In genomic region chr19:42401365-42402303, GRCh38 we compare ENCODE assay signal across 9 cellular contexts. TPM values are rescaled to one million over a fixed set of nuclear protein-coding genes. Genes with fewer than 3 reads are reported as not detected.
A peak's percentile ranks its signal among the peaks of the same experiment; 100 is the strongest.
DNase-seq lines count a peak whose midpoint lies in the region; ATAC-seq and TF ChIP-seq lines count a peak whose summit lies in the region.
"Had no signal": no experiment of that assay in that cellular context is flagged by ENCODE, and none has a peak within 500 bp of the region (broad histone marks: within the 10 kb centered on the region; RNA-seq: fewer than 3 reads in every experiment).

No MANE protein-coding gene starts in this region.

- peak overlapping the region; percentile 76 for H3K9ac ChIP-seq in Loucy (ENCODE audit: low read depth, low read length, poor library complexity, severe bottlenecking)

- H4K20me1 ChIP-seq in DOHH2 (ENCODE audit: control insufficient read depth, insufficient read depth, low read depth, low read length) (no peaks in the 10 kb centered on the region; the same call in 1 of the 2 replicates), Loucy (ENCODE audit: insufficient read depth, low read length, poor library complexity, severe bottlenecking) (no peaks in the 10 kb centered on the region)

- ATAC-seq in left cardiac atrium = peak; percentile 58 to 66
- no peak for ATAC-seq in GM21825 (IDR thresholded peaks at IDR 0.05; ENCODE audit: unreplicated experiment)

- peaks cover 2% of the 10 kb centered on the region; the same call in 1 of the 2 replicates for H3F3A ChIP-seq in DOHH2 (ENCODE audit: control insufficient read depth, insufficient read depth)
- no peaks in the 10 kb centered on the region for H3F3A ChIP-seq in Loucy (ENCODE audit: low read depth)

- TF ChIP-seq EP300 in transverse colon (IDR thresholded peaks at IDR 0.05; ENCODE audit: low read depth) = no peak

- DNase-seq in T follicular helper cell (ENCODE audit: low read depth) (peak; percentile 71), adrenal gland (peak; percentile 80 to 93 (median 85)), left cardiac atrium (peak; percentile 86), posterior cingulate gyrus (peak; percentile 58 to 96 (median 81)), transverse colon (peak; percentile 83)

- peak overlapping the region; percentile 99 for H3K4me2 ChIP-seq in DOHH2 (ENCODE audit: low read length)
- peak overlapping the region; percentile 89 for H3K4me2 ChIP-seq in Loucy (ENCODE audit: low read depth, low read length, poor library complexity, severe bottlenecking)

- H3K27me3 ChIP-seq in DOHH2 (ENCODE audit: control insufficient read depth, low read length) (no peaks in the 10 kb centered on the region), Loucy (ENCODE audit: insufficient read depth, low read length, poor library complexity, severe bottlenecking) (no peaks in the 10 kb centered on the region), adrenal gland (no peaks in the 10 kb centered on the region), transverse colon (no peaks in the 10 kb centered on the region)

- H2AFZ ChIP-seq in Loucy (ENCODE audit: low read length) = peak overlapping the region; percentile 85

- TF ChIP-seq CTCF in DOHH2 (IDR thresholded peaks at IDR 0.05; ENCODE audit: low read depth, low read length, poor library complexity, severe bottlenecking) (peak; percentile 88), Loucy (conservative IDR thresholded peaks at IDR 0.05; ENCODE audit: low read length) (peak; percentile 85), adrenal gland (IDR thresholded peaks at IDR 0.05) (peak; percentile 70 to 84 (median 76)), transverse colon (IDR thresholded peaks at IDR 0.05) (peak; percentile 71 to 89 (median 83))

- WGBS in adrenal gland, 4 donors = 0 to 2% (median 1%) methylated on average over 25 to 80 of the region's 80 CpGs
- 3% methylated on average over 9 to 55 of the region's 80 CpGs for WGBS in transverse colon (ENCODE audit: low coverage in 1 of 2), 2 donors

- H3K27ac ChIP-seq in DOHH2 (ENCODE audit: low read depth, low read length) (no peak overlapping the region; the same call in 1 of the 2 replicates), adrenal gland (peak overlapping the region in 4 of 5 donors; percentile 15 to 73 (median 50)), transverse colon (peak overlapping the region; percentile 21 to 43 (median 42))

- intact Hi-C loops in adrenal gland (cut with DNase I) (no loop called here), left cardiac atrium (cut with DNase I) (no loop called here), posterior cingulate gyrus (cut with DNase I) (no loop called here), transverse colon (cut with DNase I; ENCODE audit: low total_unique reads) (no loop called here)

- H3K36me3 ChIP-seq in DOHH2 (ENCODE audit: control insufficient read depth, low read length) = peaks cover 25% of the 10 kb centered on the region
- no peaks in the 10 kb centered on the region; the same call in 1 of the 2 replicates for H3K36me3 ChIP-seq in Loucy (ENCODE audit: insufficient read depth, low read length)
- peaks cover 0 to 17% of the 10 kb centered on the region in 2 donors for H3K36me3 ChIP-seq in adrenal gland (replicated peaks in 1 of 2)
- no peaks in the 10 kb centered on the region for H3K36me3 ChIP-seq in transverse colon

- no peaks in the 10 kb centered on the region for H3K9me2 ChIP-seq in DOHH2 (replicated peaks; ENCODE audit: control insufficient read depth, low read length)
- H3K9me2 ChIP-seq in Loucy (replicated peaks; ENCODE audit: low read depth, low read length) = no peaks in the 10 kb centered on the region

- TF ChIP-seq POLR2A in adrenal gland (IDR thresholded peaks at IDR 0.05) (peak; percentile 13 to 68), transverse colon (IDR thresholded peaks at IDR 0.05) (no peak)

- peak overlapping the region; percentile 83 for H3K4me3 ChIP-seq in DOHH2 (ENCODE audit: low read length)
- H3K4me3 ChIP-seq in Loucy (ENCODE audit: low read length, poor library complexity, severe bottlenecking) = peak overlapping the region; percentile 78
- peak overlapping the region in 2 of 4 donors; percentile 33 to 61 for H3K4me3 ChIP-seq in adrenal gland
- H3K4me3 ChIP-seq in transverse colon = peak overlapping the region; percentile 38 to 61 (median 50)

- in situ Hi-C loops in transverse colon (cut with MboI; ENCODE audit: low pct_ligation_motif_present in 1 of 4, low pct_unique_long_range_greater_than_20kb in 1 of 4, low sequenced_read_pairs in 3 of 4) = no loop called here

- peaks cover 23% of the 10 kb centered on the region for H3K4me1 ChIP-seq in DOHH2 (ENCODE audit: control insufficient read depth, low read length)
- peaks cover 16% of the 10 kb centered on the region for H3K4me1 ChIP-seq in Loucy (ENCODE audit: insufficient read depth, low read length, poor library complexity, severe bottlenecking)
- peaks cover 6 to 25% of the 10 kb centered on the region in 2 donors for H3K4me1 ChIP-seq in adrenal gland (replicated peaks in 1 of 2)
- peaks cover 13 to 26% (median 23%) of the 10 kb centered on the region in 4 donors for H3K4me1 ChIP-seq in transverse colon

- H3K79me2 ChIP-seq in DOHH2 (ENCODE audit: control insufficient read depth, low read length) (peaks cover 15% of the 10 kb centered on the region), Loucy (ENCODE audit: insufficient read depth, low read length) (peaks cover 15% of the 10 kb centered on the region; the same call in 1 of the 2 replicates)

- no peaks in the 10 kb centered on the region for H3K9me3 ChIP-seq in DOHH2 (ENCODE audit: control insufficient read depth, insufficient read depth, low read length)
- H3K9me3 ChIP-seq in Loucy (ENCODE audit: insufficient read depth, low read depth, low read length) = no peaks in the 10 kb centered on the region
- no peaks in the 10 kb centered on the region for H3K9me3 ChIP-seq in adrenal gland (replicated peaks in 1 of 3)
- no peaks in the 10 kb centered on the region for H3K9me3 ChIP-seq in transverse colon

RNA-seq across cellular contexts. Expression of gene CNFN, which starts 11.5 kb away (rescaled TPM):
- total RNA-seq in adrenal gland (1 to 10 TPM in 6 of 8 donors, not detected in 2; 2.3 to 4.7 (median 3.5) TPM), left cardiac atrium (under 1 TPM in 1 of 2 donors, not detected in 1; 0.97 TPM), transverse colon (1 to 10 TPM in 1 of 4 donors, not detected in 3; 2.7 TPM)
- polyA plus RNA-seq in adrenal gland = 10 to 100 TPM in 1 of 3 donors, 1 to 10 TPM in 2; 1.2 to 20.9 (median 7.4) TPM

RNA-seq across cellular contexts. Expression of gene LIPE, which starts 25.6 kb away (rescaled TPM):
- total RNA-seq in adrenal gland (100 to 1,000 TPM in 1 of 8 donors, 10 to 100 TPM in 7; 11.2 to 230 (median 43.3) TPM), left cardiac atrium (100 to 1,000 TPM; 174 to 202 TPM), transverse colon (10 to 100 TPM in 3 of 4 donors, 1 to 10 TPM in 1; 7.1 to 60.2 (median 25.9) TPM)
- polyA plus RNA-seq in adrenal gland = 100 to 1,000 TPM in 1 of 3 donors, 10 to 100 TPM in 2; 29.9 to 204 (median 68.6) TPM

RNA-seq across cellular contexts. Expression of gene CXCL17, which starts 41.1 kb away (rescaled TPM):
- total RNA-seq in adrenal gland (under 1 TPM in 2 of 8 donors, not detected in 6; 0.34 to 0.50 TPM), left cardiac atrium (not detected), transverse colon (not detected)
- polyA plus RNA-seq in adrenal gland = under 1 TPM in 1 of 3 donors, not detected in 2; 0.27 TPM
- total RNA-seq: subcutaneous adipose tissue had no signal
